19 cellular contexts compared by ENCODE assay signal in the genomic region with DNA sequence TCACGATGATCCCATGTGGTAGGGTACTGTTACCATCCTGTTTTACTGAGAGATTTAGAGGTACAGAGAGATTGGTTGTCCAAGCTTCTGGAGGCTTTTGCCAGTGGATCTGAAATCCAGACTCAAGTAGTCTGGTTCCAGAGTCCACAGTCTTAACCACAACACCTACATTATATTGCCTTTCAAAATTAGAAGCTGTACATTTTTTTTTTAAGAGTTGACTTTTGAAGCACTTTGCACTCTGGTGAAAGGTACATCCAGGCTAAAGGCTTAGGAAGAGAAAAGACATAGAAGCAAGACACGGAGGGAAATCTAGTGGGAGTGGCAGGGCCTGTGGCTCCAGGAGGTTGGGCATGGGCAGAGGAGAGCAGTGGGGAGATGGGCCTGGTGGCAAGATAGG.
A peak's percentile ranks its signal among the peaks of the same experiment; 100 is the strongest.
DNase-seq lines count a peak whose midpoint lies in the region; ATAC-seq, FAIRE-seq and TF ChIP-seq lines count a peak whose summit lies in the region.
"Had no signal": no experiment of that assay in that cellular context is flagged by ENCODE, and none has a peak within 500 bp of the region (broad histone marks: within the 10 kb centered on the region; RNA-seq: fewer than 3 reads in every experiment).

No MANE protein-coding gene starts in this region.

- H3K27me3 Mint-ChIP-seq in central memory CD8-positive, alpha-beta T cell = no peaks in the 10 kb centered on the region
- H3K27me3 Mint-ChIP-seq in nephron progenitor cell (ENCODE audit: low read depth, poor library complexity) = no peaks in the 10 kb centered on the region

- WGBS in tibial nerve, 2 donors = 89 to 90% methylated on average over 2 of the region's 2 CpGs
- WGBS in pancreas, 2 donors = 60 to 64% methylated on average over 2 of the region's 2 CpGs
- 90% methylated on average over 2 of the region's 2 CpGs for WGBS in smooth muscle cell (ENCODE audit: low lambda C conversion rate)

- peaks cover 0 to 57% of the 10 kb centered on the region in 2 donors for H3K36me3 Mint-ChIP-seq in activated naive CD4-positive, alpha-beta T cell treated with anti-CD3 and anti-CD28 coated beads, Interleukin-2, amount 50 U/mL, for 72 hours
- peaks cover 4% of the 10 kb centered on the region for H3K36me3 Mint-ChIP-seq in central memory CD8-positive, alpha-beta T cell (ENCODE audit: insufficient read depth)
- H3K36me3 Mint-ChIP-seq in nephron progenitor cell (ENCODE audit: low read depth) = peaks cover 40% of the 10 kb centered on the region

- peak overlapping the region; percentile 51 to 52 for H3K27ac Mint-ChIP-seq in activated naive CD4-positive, alpha-beta T cell treated with anti-CD3 and anti-CD28 coated beads, Interleukin-2, amount 50 U/mL, for 72 hours
- peak overlapping the region; percentile 10 for H3K27ac Mint-ChIP-seq in central memory CD8-positive, alpha-beta T cell (ENCODE audit: low read depth)
- peak overlapping the region; percentile 43 for H3K27ac Mint-ChIP-seq in nephron progenitor cell
- H3K27ac Mint-ChIP-seq: T-helper 1 cell treated with Interleukin-12 subunit alpha and Interleukin-12 subunit beta and Interleukin-4 antibody, amounts not matched to agents 30 μg/mL and 1 μg/mL, for 36 hours had no signal

- H3K4me1 Mint-ChIP-seq in central memory CD8-positive, alpha-beta T cell = peaks cover 68% of the 10 kb centered on the region
- H3K4me1 Mint-ChIP-seq in nephron progenitor cell = peaks cover 82% of the 10 kb centered on the region

- no peak for ATAC-seq in activated naive CD4-positive, alpha-beta T cell treated with anti-CD3 and anti-CD28 coated beads, Interleukin-2, amount 50 U/mL, for 72 hours
- ATAC-seq in central memory CD8-positive, alpha-beta T cell (replicated peaks; ENCODE audit: extremely low read depth, poor library complexity, severe bottlenecking) = no peak
- ATAC-seq in pancreas = no peak
- ATAC-seq: GM12878 had no signal

- H3K27ac ChIP-seq in tibial nerve (peak overlapping the region in 3 of 4 donors; percentile 1 to 86 (median 79)), pancreas (no peak overlapping the region), smooth muscle cell (ENCODE audit: low read depth) (no peak overlapping the region)

- DNase-seq in activated naive CD4-positive, alpha-beta T cell treated with anti-CD3 and anti-CD28 coated beads, Interleukin-2, amount 50 U/mL, for 72 hours (ENCODE audit: low spot score in 2 of 2) = no peak
- DNase-seq in activated naive CD4-positive, alpha-beta T cell treated with Interleukin-2 at 50 U/mL for 16 hours = no peak
- DNase-seq in central memory CD8-positive, alpha-beta T cell (ENCODE audit: low spot score in 2 of 2) = no peak
- DNase-seq in nephron progenitor cell (no peak), tibial nerve (ENCODE audit: low spot score in 2 of 2) (no peak), pancreas (no peak), smooth muscle cell (lab: John Stamatoyannopoulos, UW; ENCODE audit: unreplicated experiment) (no peak)
- DNase-seq in stimulated activated CD4-positive, alpha-beta T cell treated with anti-CD3 and anti-CD28 coated beads, Interleukin-4, amount 100 ng/mL, for 4 hours = no peak
- DNase-seq: activated T-cell treated with anti-CD3 and anti-CD28 coated beads, Interleukin-2, amount 50 U/mL, for 48 hours; Calu3; central memory CD4-positive, alpha-beta T cell; kidney glomerular epithelial cell; NCI-H1092; NCI-H2081 treated with DMSO at 0.1 percent for 48 hours; NCI-H510A; SHP77 treated with DMSO at 0.1 percent for 48 hours had no signal

- H3K4me1 ChIP-seq in tibial nerve (peaks cover 0 to 97% (median 45%) of the 10 kb centered on the region in 4 donors), pancreas (peaks cover 44 to 65% (median 64%) of the 10 kb centered on the region in 3 donors), smooth muscle cell (ENCODE audit: low read depth) (peaks cover 53% of the 10 kb centered on the region)

- TF ChIP-seq CTCF in nephron progenitor cell (IDR thresholded peaks at IDR 0.05) (no peak), tibial nerve (IDR thresholded peaks at IDR 0.05) (no peak), pancreas (IDR thresholded peaks at IDR 0.05) (no peak), smooth muscle cell (IDR thresholded peaks at IDR 0.05; ENCODE audit: borderline replicate concordance, insufficient read depth, poor library complexity, severe bottlenecking) (no peak)

- H3K9me3 ChIP-seq in tibial nerve = no peaks in the 10 kb centered on the region
- no peaks in the 10 kb centered on the region for H3K9me3 ChIP-seq in pancreas
- no peaks in the 10 kb centered on the region for H3K9me3 ChIP-seq in smooth muscle cell (replicated peaks; ENCODE audit: low read depth)

- no peak overlapping the region for H3K9ac ChIP-seq in smooth muscle cell (ENCODE audit: low read depth)

- no peak for TF ChIP-seq EP300 in tibial nerve (IDR thresholded peaks at IDR 0.05)

- intact Hi-C loops in pancreas (cut with DNase I) = no loop called here

- no peak overlapping the region for H3K4me3 Mint-ChIP-seq in central memory CD8-positive, alpha-beta T cell
- no peak overlapping the region for H3K4me3 Mint-ChIP-seq in nephron progenitor cell
- H3K4me3 Mint-ChIP-seq: T-helper 1 cell treated with Interleukin-12 subunit alpha and Interleukin-12 subunit beta and Interleukin-4 antibody, amounts not matched to agents 30 μg/mL and 1 μg/mL, for 36 hours had no signal

- TF ChIP-seq POLR2A in tibial nerve (IDR thresholded peaks at IDR 0.05) = no peak

- peaks cover 0 to 1% of the 10 kb centered on the region in 2 donors for H3K9me3 Mint-ChIP-seq in activated naive CD4-positive, alpha-beta T cell treated with anti-CD3 and anti-CD28 coated beads, Interleukin-2, amount 50 U/mL, for 72 hours
- no peaks in the 10 kb centered on the region for H3K9me3 Mint-ChIP-seq in central memory CD8-positive, alpha-beta T cell
- no peaks in the 10 kb centered on the region for H3K9me3 Mint-ChIP-seq in nephron progenitor cell
- H3K9me3 Mint-ChIP-seq: T-helper 1 cell treated with Interleukin-12 subunit alpha and Interleukin-12 subunit beta and Interleukin-4 antibody, amounts not matched to agents 30 μg/mL and 1 μg/mL, for 36 hours had no signal

- no peak for FAIRE-seq in pancreas (lab: Jason Lieb, UNC)
- FAIRE-seq: A204.1, GM12878 had no signal

- H3K27me3 ChIP-seq in tibial nerve = no peaks in the 10 kb centered on the region
- H3K27me3 ChIP-seq in pancreas = no peaks in the 10 kb centered on the region
- H3K27me3 ChIP-seq in smooth muscle cell (ENCODE audit: low read depth) = no peaks in the 10 kb centered on the region

- H3K79me2 ChIP-seq in smooth muscle cell (ENCODE audit: low read depth) = peaks cover 17% of the 10 kb centered on the region

- no peak overlapping the region for H3K4me2 ChIP-seq in smooth muscle cell

- H3K36me3 ChIP-seq in tibial nerve = no peaks in the 10 kb centered on the region
- no peaks in the 10 kb centered on the region for H3K36me3 ChIP-seq in pancreas
- H3K36me3 ChIP-seq in smooth muscle cell (ENCODE audit: low read depth) = peaks cover 5% of the 10 kb centered on the region

- H2AFZ ChIP-seq in smooth muscle cell (ENCODE audit: low read depth) = no peak overlapping the region

- no peak overlapping the region for H3K4me3 ChIP-seq in tibial nerve
- H3K4me3 ChIP-seq in pancreas = no peak overlapping the region
- H3K4me3 ChIP-seq in smooth muscle cell = no peak overlapping the region
- H3K4me3 ChIP-seq: GM12878 had no signal

- peaks cover 96% of the 10 kb centered on the region for H4K20me1 ChIP-seq in smooth muscle cell (ENCODE audit: low read depth)

- peaks cover 11% of the 10 kb centered on the region for H3F3A ChIP-seq in smooth muscle cell (ENCODE audit: low read depth)

Comparison
In these comparisons a context has a peak if more than half of its experiments do, and no peak if none do; other contexts are left out.
1. H3K27ac ChIP-seq: peak in tibial nerve (3 of 4); none in pancreas (0 of 4) and smooth muscle cell (single experiment).
2. Peak in every context shown above with its lines, with median percentiles within 50 percentile points of each other: H3K27ac Mint-ChIP-seq.